25 cellular contexts compared by ENCODE assay signal in the genomic region with DNA sequence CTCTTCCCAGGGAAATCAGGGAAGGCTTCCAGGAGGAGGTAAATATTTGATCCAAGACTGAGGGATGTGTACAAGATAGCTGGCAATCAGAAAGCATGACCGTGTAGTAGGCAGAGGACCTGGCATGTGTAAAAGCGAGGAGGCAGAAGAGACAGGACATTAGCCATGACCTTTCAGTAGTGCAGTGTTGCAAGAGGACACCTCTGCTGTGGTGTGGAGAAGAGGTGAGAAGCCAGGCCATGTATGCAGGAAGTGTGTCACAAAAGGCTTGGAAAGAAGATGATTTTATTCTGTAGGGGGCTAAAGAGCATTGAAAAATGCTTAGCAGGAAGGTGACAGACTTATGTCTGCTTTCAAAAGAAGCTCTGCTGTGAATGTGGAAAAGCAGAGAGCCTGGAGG.
"Had no signal": no experiment of that assay in that cellular context is flagged by ENCODE, and none has a peak within 500 bp of the region (broad histone marks: within the 10 kb centered on the region; RNA-seq: fewer than 3 reads in every experiment).

No MANE protein-coding gene starts in this region.

- H3K27ac Mint-ChIP-seq: naive thymus-derived CD4-positive, alpha-beta T cell; natural killer cell treated with Interleukin-12 subunit alpha and Interleukin-12 subunit beta and Interleukin-15 and Interleukin-18, amount 100 ng/mL, for 72 hours; progenitor cell of endocrine pancreas; stimulated activated naive B cell treated with anti-CD40 and anti-IgM and Interleukin-4, amounts not matched to agents 10 μg/mL and 1 μg/mL and 100 μg/mL, for 72 hours had no signal

- H3K27me3 ChIP-seq: ovary, right atrium auricular region, right lobe of liver, stomach, testis, thyroid gland, transverse colon, upper lobe of left lung, vagina had no signal

- ATAC-seq: left lobe of liver; mucosa of descending colon; naive thymus-derived CD4-positive, alpha-beta T cell; natural killer cell treated with Interleukin-12 subunit alpha and Interleukin-12 subunit beta and Interleukin-15 and Interleukin-18, amount 100 ng/mL, for 72 hours; right lobe of liver; stimulated activated naive B cell treated with anti-CD40 and anti-IgM and Interleukin-4, amounts not matched to agents 10 μg/mL and 1 μg/mL and 100 μg/mL, for 72 hours; stimulated activated naive CD8-positive, alpha-beta T cell treated with anti-CD3 and anti-CD28 coated beads, Interleukin-15, Interleukin-2, amounts not matched to agents 100 U/mL and 50 U/mL, for 24 hours had no signal

- H3K4me1 ChIP-seq: right atrium auricular region, right lobe of liver, stomach, testis, thyroid gland, transverse colon, upper lobe of left lung, vagina had no signal

- H3K4me1 Mint-ChIP-seq: stimulated activated naive B cell treated with anti-CD40 and anti-IgM and Interleukin-4, amounts not matched to agents 10 μg/mL and 1 μg/mL and 100 μg/mL, for 72 hours had no signal

- H3K27ac ChIP-seq: ovary, right atrium auricular region, right lobe of liver, stomach, testis, thyroid gland, transverse colon, upper lobe of left lung, vagina had no signal

- H3K27me3 Mint-ChIP-seq: progenitor cell of endocrine pancreas; stimulated activated naive B cell treated with anti-CD40 and anti-IgM and Interleukin-4, amounts not matched to agents 10 μg/mL and 1 μg/mL and 100 μg/mL, for 72 hours had no signal

- H3K36me3 ChIP-seq: ovary, right lobe of liver, thyroid gland, transverse colon, upper lobe of left lung, vagina had no signal

- H3K9me3 Mint-ChIP-seq: natural killer cell treated with Interleukin-12 subunit alpha and Interleukin-12 subunit beta and Interleukin-15 and Interleukin-18, amount 100 ng/mL, for 72 hours had no signal

- H3K4me3 ChIP-seq: lung, mucosa of descending colon, ovary, right atrium auricular region, right lobe of liver, smooth muscle cell, stomach, testis, thyroid gland, transverse colon, upper lobe of left lung, vagina had no signal

- H3K36me3 Mint-ChIP-seq: naive thymus-derived CD4-positive, alpha-beta T cell; natural killer cell treated with Interleukin-12 subunit alpha and Interleukin-12 subunit beta and Interleukin-15 and Interleukin-18, amount 100 ng/mL, for 72 hours; stimulated activated naive B cell treated with anti-CD40 and anti-IgM and Interleukin-4, amounts not matched to agents 10 μg/mL and 1 μg/mL and 100 μg/mL, for 72 hours had no signal

- H3K4me2 ChIP-seq: smooth muscle cell had no signal

- H3K4me3 Mint-ChIP-seq: naive thymus-derived CD4-positive, alpha-beta T cell; natural killer cell treated with Interleukin-12 subunit alpha and Interleukin-12 subunit beta and Interleukin-15 and Interleukin-18, amount 100 ng/mL, for 72 hours; stimulated activated naive B cell treated with anti-CD40 and anti-IgM and Interleukin-4, amounts not matched to agents 10 μg/mL and 1 μg/mL and 100 μg/mL, for 72 hours had no signal

- DNase-seq: hypothalamus; islet precursor cell; midbrain; mucosa of descending colon; naive thymus-derived CD4-positive, alpha-beta T cell; ovary; right lobe of liver; stimulated activated CD4-positive, alpha-beta T cell treated with anti-CD3 and anti-CD28 coated beads, Interleukin-1b, Interleukin-23, amount 100 ng/mL, for 48 hours; stimulated activated CD4-positive, alpha-beta T cell treated with anti-CD3 and anti-CD28 coated beads, Interleukin-2, amount 100 ng/mL, for 48 hours; stimulated activated CD4-positive, alpha-beta T cell treated with anti-CD3 and anti-CD28 coated beads, Interleukin-4, amount 100 ng/mL, for 4 hours; stimulated activated CD8-positive, alpha-beta memory T cell treated with anti-CD3 and anti-CD28 coated beads, Interleukin-4, amount 100 ng/mL, for 48 hours; stimulated activated naive B cell treated with anti-CD40 and anti-IgM and Interleukin-4, amounts not matched to agents 10 μg/mL and 1 μg/mL and 100 μg/mL, for 72 hours; stimulated activated naive CD8-positive, alpha-beta T cell treated with anti-CD3 and anti-CD28 coated beads, Interleukin-15, Interleukin-2, amounts not matched to agents 100 U/mL and 50 U/mL, for 24 hours; stomach; testis; thyroid gland; transverse colon; upper lobe of left lung had no signal

- H3K9me3 ChIP-seq: mucosa of descending colon, ovary, right atrium auricular region, right lobe of liver, stomach, testis, thyroid gland, transverse colon, upper lobe of left lung, vagina had no signal
